9 cellular contexts compared by ENCODE assay signal in genomic region chr5:170254056-170254455, GRCh38. TPM values are rescaled to one million over a fixed set of nuclear protein-coding genes. Genes with fewer than 3 reads are reported as not detected.
DNase-seq lines count a peak whose midpoint lies in the region; ATAC-seq and TF ChIP-seq lines count a peak whose summit lies in the region.
"Had no signal": no experiment of that assay in that cellular context is flagged by ENCODE, and none has a peak within 500 bp of the region (broad histone marks: within the 10 kb centered on the region; RNA-seq: fewer than 3 reads in every experiment).

No MANE protein-coding gene starts in this region.

- H3K36me3 ChIP-seq in spleen = peaks cover 0 to 100% (median 84%) of the 10 kb centered on the region in 6 donors
- no peaks in the 10 kb centered on the region for H3K36me3 ChIP-seq in vagina

- CTCF ChIA-PET in activated CD4-positive, alpha-beta T cell treated with anti-CD3 and anti-CD28 coated beads for 36 hours (lab: Charles Lee) = interaction anchor here (0.6 to 0.7 kb wide), 2 partner anchors 25 to 28 kb away, joined by 3 read pairs; no protein-coding TSS in a partner anchor

- H3K9me3 Mint-ChIP-seq in activated CD4-positive, alpha-beta T cell treated with anti-CD3 and anti-CD28 coated beads for 36 hours (ENCODE audit: low read depth) = no peaks in the 10 kb centered on the region
- no peaks in the 10 kb centered on the region for H3K9me3 Mint-ChIP-seq in immature natural killer cell

- POLR2A ChIA-PET in activated CD4-positive, alpha-beta T cell treated with anti-CD3 and anti-CD28 coated beads for 36 hours (lab: Charles Lee) = no interaction called here

- H3K27me3 ChIP-seq in spleen (replicated peaks in 1 of 7) (no peaks in the 10 kb centered on the region), vagina (no peaks in the 10 kb centered on the region)

- peak; percentile 94 for ATAC-seq in GM18909 (IDR thresholded peaks at IDR 0.05; ENCODE audit: poor library complexity, unreplicated experiment)
- ATAC-seq in HG03045 (IDR thresholded peaks at IDR 0.05; ENCODE audit: unreplicated experiment) = peak; percentile 95
- ATAC-seq in activated CD4-positive, alpha-beta T cell treated with anti-CD3 and anti-CD28 coated beads for 36 hours = peak; percentile 96
- no peak for ATAC-seq in SK-N-SH treated with all-trans-retinoic acid at 6 μM for 48 hours

- H3K9me3 ChIP-seq in spleen (no peaks in the 10 kb centered on the region), vagina (no peaks in the 10 kb centered on the region)

- H3K27ac Mint-ChIP-seq in activated CD4-positive, alpha-beta T cell treated with anti-CD3 and anti-CD28 coated beads for 36 hours = peak overlapping the region; percentile 45
- H3K27ac Mint-ChIP-seq in immature natural killer cell = peak overlapping the region; percentile 71 to 92 (median 84)

- DNase-seq in activated CD4-positive, alpha-beta T cell treated with anti-CD3 and anti-CD28 coated beads for 36 hours = peak; percentile 78
- peak; percentile 47 to 65 (median 58) for DNase-seq in immature natural killer cell
- DNase-seq in spleen = no peak
- no peak for DNase-seq in vagina (ENCODE audit: extremely low spot score in 2 of 2)
- no peak for DNase-seq in cortex of kidney (lab: John Stamatoyannopoulos, UW)

- H3K27ac ChIP-seq in spleen = peak overlapping the region in 4 of 8 donors; percentile 2 to 62 (median 24)
- no peak overlapping the region for H3K27ac ChIP-seq in vagina

- intact Hi-C loops in activated CD4-positive, alpha-beta T cell treated with anti-CD3 and anti-CD28 coated beads for 36 hours (cut with DNase I, micrococcal nuclease) = loop anchor here in 1 of 2 experiments (1.0 kb wide), 1 partner anchor 77 kb away; no protein-coding TSS in a partner anchor
- intact Hi-C loops in spleen (cut with DNase I; ENCODE audit: low total_unique reads) (no loop called here), vagina (cut with DNase I) (no loop called here)

- H3K27me3 Mint-ChIP-seq in activated CD4-positive, alpha-beta T cell treated with anti-CD3 and anti-CD28 coated beads for 36 hours = no peaks in the 10 kb centered on the region
- peaks cover 0 to 6% (median 0%) of the 10 kb centered on the region in 3 donors for H3K27me3 Mint-ChIP-seq in immature natural killer cell (ENCODE audit: low read depth in 3 of 3)

- H3K4me3 Mint-ChIP-seq in activated CD4-positive, alpha-beta T cell treated with anti-CD3 and anti-CD28 coated beads for 36 hours = no peak overlapping the region
- H3K4me3 Mint-ChIP-seq in immature natural killer cell = peak overlapping the region in 4 of 5 donors; percentile 3 to 52 (median 32)

- H3K4me1 Mint-ChIP-seq in activated CD4-positive, alpha-beta T cell treated with anti-CD3 and anti-CD28 coated beads for 36 hours = peaks cover 53% of the 10 kb centered on the region
- H3K4me1 Mint-ChIP-seq in immature natural killer cell = peaks cover 43 to 79% of the 10 kb centered on the region in 2 donors

- H3K4me3 ChIP-seq in spleen (no peak overlapping the region), vagina (no peak overlapping the region)

- no peak for TF ChIP-seq POLR2A in spleen (IDR thresholded peaks at IDR 0.05)
- no peak for TF ChIP-seq POLR2A in vagina (IDR thresholded peaks at IDR 0.05)

- WGBS in spleen, 5 donors = 59 to 82% (median 69%) methylated on average over 8 of the region's 8 CpGs

- H3K36me3 Mint-ChIP-seq in activated CD4-positive, alpha-beta T cell treated with anti-CD3 and anti-CD28 coated beads for 36 hours (ENCODE audit: low read depth) = peaks cover 90% of the 10 kb centered on the region
- peaks cover 37 to 97% (median 72%) of the 10 kb centered on the region in 3 donors for H3K36me3 Mint-ChIP-seq in immature natural killer cell

- peaks cover 2 to 83% (median 32%) of the 10 kb centered on the region in 6 donors for H3K4me1 ChIP-seq in spleen
- H3K4me1 ChIP-seq in vagina = peaks cover 35% of the 10 kb centered on the region

- no peak for TF ChIP-seq CTCF in spleen (IDR thresholded peaks at IDR 0.05 in 8 of 11, conservative IDR thresholded peaks at IDR 0.05 in 3 of 11)
- TF ChIP-seq CTCF in vagina (IDR thresholded peaks at IDR 0.05) = no peak

TF ChIP-seq in SK-N-SH treated with all-trans-retinoic acid at 6 μM for 48 hours, 23 proteins besides CTCF, POLR2A, EP300 and RAD21:
- TF ChIP-seq OSR1 (CRISPR knock-in tag; IDR thresholded peaks at IDR 0.05) = no peak
- no peak for TF ChIP-seq ESRRG (CRISPR knock-in tag; IDR thresholded peaks at IDR 0.05)
- TF ChIP-seq ZNF8 (CRISPR knock-in tag; IDR thresholded peaks at IDR 0.05) = no peak
- no peak for TF ChIP-seq PATZ1 (CRISPR knock-in tag; IDR thresholded peaks at IDR 0.05; ENCODE audit: borderline replicate concordance)
- no peak for TF ChIP-seq ZC3H10 (CRISPR knock-in tag; IDR thresholded peaks at IDR 0.05)
- no peak for TF ChIP-seq PPARA (CRISPR knock-in tag; IDR thresholded peaks at IDR 0.05; ENCODE audit: borderline replicate concordance)
- TF ChIP-seq, protein P1, sequence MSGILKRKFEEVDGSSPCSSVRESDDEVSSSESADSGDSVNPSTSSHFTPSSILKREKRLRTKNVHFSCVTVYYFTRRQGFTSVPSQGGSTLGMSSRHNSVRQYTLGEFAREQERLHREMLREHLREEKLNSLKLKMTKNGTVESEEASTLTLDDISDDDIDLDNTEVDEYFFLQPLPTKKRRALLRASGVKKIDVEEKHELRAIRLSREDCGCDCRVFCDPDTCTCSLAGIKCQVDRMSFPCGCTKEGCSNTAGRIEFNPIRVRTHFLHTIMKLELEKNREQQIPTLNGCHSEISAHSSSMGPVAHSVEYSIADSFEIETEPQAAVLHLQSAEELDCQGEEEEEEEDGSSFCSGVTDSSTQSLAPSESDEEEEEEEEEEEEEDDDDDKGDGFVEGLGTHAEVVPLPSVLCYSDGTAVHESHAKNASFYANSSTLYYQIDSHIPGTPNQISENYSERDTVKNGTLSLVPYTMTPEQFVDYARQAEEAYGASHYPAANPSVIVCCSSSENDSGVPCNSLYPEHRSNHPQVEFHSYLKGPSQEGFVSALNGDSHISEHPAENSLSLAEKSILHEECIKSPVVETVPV (CRISPR knock-in tag; IDR thresholded peaks at IDR 0.05) = no peak
- no peak for TF ChIP-seq CSDC2 (CRISPR knock-in tag; IDR thresholded peaks at IDR 0.05)
- no peak for TF ChIP-seq ZFP30 (CRISPR knock-in tag; IDR thresholded peaks at IDR 0.05)
- no peak for TF ChIP-seq CREB5 (CRISPR knock-in tag; IDR thresholded peaks at IDR 0.05; ENCODE audit: low read depth)
- no peak for TF ChIP-seq ZNF70 (CRISPR knock-in tag; IDR thresholded peaks at IDR 0.05)
- no peak for TF ChIP-seq SNAI2 (CRISPR knock-in tag; IDR thresholded peaks at IDR 0.05)
- no peak for TF ChIP-seq POU6F1 (CRISPR knock-in tag; IDR thresholded peaks at IDR 0.05; ENCODE audit: borderline replicate concordance, low read depth)
- TF ChIP-seq ARNTL (CRISPR knock-in tag; IDR thresholded peaks at IDR 0.05; ENCODE audit: borderline replicate concordance, low read depth) = no peak
- TF ChIP-seq ZFP3 (CRISPR knock-in tag; IDR thresholded peaks at IDR 0.05) = no peak

RNA-seq across cellular contexts. Expression of gene C5orf58, which starts 21.3 kb away (rescaled TPM):
- not detected for total RNA-seq in activated CD4-positive, alpha-beta T cell treated with anti-CD3 and anti-CD28 coated beads for 36 hours
- 1 to 10 TPM in 1 of 3 donors, under 1 TPM in 1, not detected in 1; 0.23 to 1.9 TPM for polyA plus RNA-seq in immature natural killer cell
- total RNA-seq in spleen = not detected
- under 1 TPM in 1 of 3 donors, not detected in 2; 0.35 TPM for polyA plus RNA-seq in spleen
- total RNA-seq in vagina = not detected
- total RNA-seq: epithelial cell of proximal tubule had no signal

RNA-seq across cellular contexts. Expression of gene LCP2, which starts 43.5 kb away (rescaled TPM):
- 100 to 1,000 TPM; 173 to 232 TPM for total RNA-seq in activated CD4-positive, alpha-beta T cell treated with anti-CD3 and anti-CD28 coated beads for 36 hours
- polyA plus RNA-seq in immature natural killer cell (100 to 1,000 TPM in 1 of 3 donors, 10 to 100 TPM in 2; 87.1 to 276 (median 99.3) TPM), spleen (10 to 100 TPM; 28.3 to 33.1 (median 29.3) TPM)
- total RNA-seq in spleen (100 to 1,000 TPM; 186 to 272 (median 219) TPM), vagina (25.5 TPM)
- total RNA-seq: epithelial cell of proximal tubule had no signal

Comparison
In these comparisons a context has a peak if more than half of its experiments do, and no peak if none do; other contexts are left out.
1. DNase-seq: peak in activated CD4-positive, alpha-beta T cell treated with anti-CD3 and anti-CD28 coated beads for 36 hours (single experiment) and immature natural killer cell (3 of 3); none in spleen (single experiment), vagina (0 of 2) and cortex of kidney (single experiment).